ENCODE assay signal across 28 cellular contexts in the genomic region with DNA sequence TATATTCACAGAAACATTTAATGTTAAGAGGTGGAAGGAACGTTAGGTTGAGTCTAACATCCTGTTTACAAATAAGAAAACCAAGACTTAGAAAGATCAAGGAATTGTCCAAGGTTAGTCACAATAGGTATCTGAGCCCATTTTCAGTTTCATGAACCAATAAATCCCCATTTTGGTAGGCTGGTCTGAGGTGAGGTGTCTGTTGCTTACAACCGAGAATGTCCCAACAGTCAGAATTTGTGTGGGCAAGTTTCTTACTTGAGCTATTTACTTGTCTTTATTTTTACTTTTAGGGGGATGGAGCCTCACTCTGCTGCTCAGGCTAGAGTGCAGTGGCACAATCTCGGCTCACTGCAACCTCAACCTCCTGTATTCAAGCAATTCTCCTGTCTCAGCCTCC.
"Had no signal": no experiment of that assay in that cellular context is flagged by ENCODE, and none has a peak within 500 bp of the region (broad histone marks: within the 10 kb centered on the region; RNA-seq: fewer than 3 reads in every experiment).

No MANE protein-coding gene starts in this region.

- H3K27me3 ChIP-seq: stomach, suprapubic skin, testis, thyroid gland, tibial artery, tibial nerve, transverse colon, upper lobe of left lung, upper lobe of right lung, uterus, vagina had no signal

- ATAC-seq: stimulated activated effector memory CD8-positive, alpha-beta T cell treated with anti-CD3 and anti-CD28 coated beads, Interleukin-12 subunit alpha, Interleukin-12 subunit beta, amount 100 ng/mL, for 72 hours; stimulated activated memory B cell treated with anti-CD40 and anti-IgM and Interleukin-4, amounts not matched to agents 10 μg/mL and 1 μg/mL and 100 μg/mL, for 72 hours; stimulated activated naive B cell treated with anti-CD40 and anti-IgM and Interleukin-4, amounts not matched to agents 10 μg/mL and 1 μg/mL and 100 μg/mL, for 72 hours; stimulated activated naive CD8-positive, alpha-beta T cell treated with anti-CD3 and anti-CD28 coated beads, Interleukin-15, amount 100 ng/mL, for 72 hours; stimulated activated naive CD8-positive, alpha-beta T cell treated with anti-CD3 and anti-CD28 coated beads, Interleukin-15, Interleukin-2, amounts not matched to agents 100 U/mL and 50 U/mL, for 24 hours; upper lobe of right lung had no signal

- DNase-seq: stimulated activated CD4-positive, alpha-beta T cell treated with anti-CD3 and anti-CD28 coated beads, Interleukin-2, amount 100 ng/mL, for 48 hours; stimulated activated CD4-positive, alpha-beta T cell treated with anti-CD3 and anti-CD28 coated beads, Interleukin-4, amount 100 ng/mL, for 1 hour; stimulated activated CD4-positive, alpha-beta T cell treated with anti-CD3 and anti-CD28 coated beads, Interleukin-4, amount 100 ng/mL, for 24 hours; stimulated activated CD4-positive, alpha-beta T cell treated with anti-CD3 and anti-CD28 coated beads, Interleukin-4, amount 100 ng/mL, for 4 hours; stimulated activated CD8-positive, alpha-beta memory T cell treated with anti-CD3 and anti-CD28 coated beads, Interleukin-4, amount 100 ng/mL, for 48 hours; stimulated activated naive B cell treated with anti-CD40 and anti-IgM and Interleukin-4, amounts not matched to agents 10 μg/mL and 1 μg/mL and 100 μg/mL, for 72 hours; stimulated activated naive CD4-positive, alpha-beta T cell; stimulated activated naive CD4-positive, alpha-beta T cell treated with Interleukin-2 at 50 U/mL for 16 hours; stimulated activated naive CD8-positive, alpha-beta T cell treated with anti-CD3 and anti-CD28 coated beads, Interleukin-15, amount 100 ng/mL, for 72 hours; stimulated activated naive CD8-positive, alpha-beta T cell treated with anti-CD3 and anti-CD28 coated beads, Interleukin-15, Interleukin-2, amounts not matched to agents 100 U/mL and 50 U/mL, for 24 hours; stomach; substantia nigra; testis; thyroid gland; tibial artery; transverse colon; trophoblast cell; upper lobe of left lung; upper lobe of right lung; uterus had no signal

- H3K27ac Mint-ChIP-seq: stimulated activated effector memory CD8-positive, alpha-beta T cell treated with anti-CD3 and anti-CD28 coated beads, Interleukin-12 subunit alpha, Interleukin-12 subunit beta, amount 100 ng/mL, for 72 hours; stimulated activated memory B cell treated with anti-CD40 and anti-IgM and Interleukin-4, amounts not matched to agents 10 μg/mL and 1 μg/mL and 100 μg/mL, for 72 hours; stimulated activated naive B cell treated with anti-CD40 and anti-IgM and Interleukin-4, amounts not matched to agents 10 μg/mL and 1 μg/mL and 100 μg/mL, for 72 hours; stimulated activated naive CD8-positive, alpha-beta T cell treated with anti-CD3 and anti-CD28 coated beads, Interleukin-15, amount 100 ng/mL, for 72 hours; stimulated activated naive CD8-positive, alpha-beta T cell treated with anti-CD3 and anti-CD28 coated beads, Interleukin-15, Interleukin-2, amounts not matched to agents 100 ng/mL and 50 ng/mL, for 24 hours; type B pancreatic cell had no signal

- H3K4me1 Mint-ChIP-seq: stimulated activated effector memory CD8-positive, alpha-beta T cell treated with anti-CD3 and anti-CD28 coated beads, Interleukin-12 subunit alpha, Interleukin-12 subunit beta, amount 100 ng/mL, for 72 hours; stimulated activated memory B cell treated with anti-CD40 and anti-IgM and Interleukin-4, amounts not matched to agents 10 μg/mL and 1 μg/mL and 100 μg/mL, for 72 hours; stimulated activated naive CD8-positive, alpha-beta T cell treated with anti-CD3 and anti-CD28 coated beads, Interleukin-15, amount 100 ng/mL, for 72 hours had no signal

- H3K9me3 ChIP-seq: suprapubic skin, testis, thyroid gland, upper lobe of right lung, uterus, vagina had no signal

- H3K4me3 Mint-ChIP-seq: stimulated activated effector memory CD8-positive, alpha-beta T cell treated with anti-CD3 and anti-CD28 coated beads, Interleukin-12 subunit alpha, Interleukin-12 subunit beta, amount 100 ng/mL, for 72 hours; stimulated activated memory B cell treated with anti-CD40 and anti-IgM and Interleukin-4, amounts not matched to agents 10 μg/mL and 1 μg/mL and 100 μg/mL, for 72 hours; stimulated activated naive B cell treated with anti-CD40 and anti-IgM and Interleukin-4, amounts not matched to agents 10 μg/mL and 1 μg/mL and 100 μg/mL, for 72 hours; stimulated activated naive CD8-positive, alpha-beta T cell treated with anti-CD3 and anti-CD28 coated beads, Interleukin-15, amount 100 ng/mL, for 72 hours; stimulated activated naive CD8-positive, alpha-beta T cell treated with anti-CD3 and anti-CD28 coated beads, Interleukin-15, Interleukin-2, amounts not matched to agents 100 ng/mL and 50 ng/mL, for 24 hours; type B pancreatic cell had no signal

- H3K27ac ChIP-seq: stomach, suprapubic skin, testis, thoracic aorta, thyroid gland, tibial artery, tibial nerve, transverse colon, upper lobe of left lung, upper lobe of right lung, uterus, vagina had no signal

- H3K36me3 Mint-ChIP-seq: stimulated activated effector memory CD8-positive, alpha-beta T cell treated with anti-CD3 and anti-CD28 coated beads, Interleukin-12 subunit alpha, Interleukin-12 subunit beta, amount 100 ng/mL, for 72 hours; stimulated activated memory B cell treated with anti-CD40 and anti-IgM and Interleukin-4, amounts not matched to agents 10 μg/mL and 1 μg/mL and 100 μg/mL, for 72 hours had no signal

- H3K27me3 Mint-ChIP-seq: stimulated activated memory B cell treated with anti-CD40 and anti-IgM and Interleukin-4, amounts not matched to agents 10 μg/mL and 1 μg/mL and 100 μg/mL, for 72 hours; stimulated activated naive B cell treated with anti-CD40 and anti-IgM and Interleukin-4, amounts not matched to agents 10 μg/mL and 1 μg/mL and 100 μg/mL, for 72 hours; stimulated activated naive CD8-positive, alpha-beta T cell treated with anti-CD3 and anti-CD28 coated beads, Interleukin-15, Interleukin-2, amounts not matched to agents 100 ng/mL and 50 ng/mL, for 24 hours; type B pancreatic cell had no signal

- H3K4me3 ChIP-seq: stomach, suprapubic skin, testis, thoracic aorta, thyroid gland, tibial artery, tibial nerve, transverse colon, upper lobe of left lung, upper lobe of right lung, uterus, vagina had no signal

- H3K36me3 ChIP-seq: stomach, suprapubic skin, thoracic aorta, thyroid gland, tibial artery, tibial nerve, transverse colon, upper lobe of left lung, upper lobe of right lung, uterus, vagina had no signal

- H3K4me1 ChIP-seq: stomach, suprapubic skin, thyroid gland, tibial artery, tibial nerve, transverse colon, upper lobe of left lung, upper lobe of right lung, uterus, vagina had no signal
